ENCODE assay signal across 8 cellular contexts in genomic region chr17:46286764-46287221, GRCh38. TPM values are rescaled to one million over a fixed set of nuclear protein-coding genes. Genes with fewer than 3 reads are reported as not detected.
A peak's percentile ranks its signal among the peaks of the same experiment; 100 is the strongest.
DNase-seq lines count a peak whose midpoint lies in the region; ATAC-seq and TF ChIP-seq lines count a peak whose summit lies in the region.
"Not testable (repeated sequence)": the region's sequence is repeated elsewhere in the genome, so short reads cannot be mapped to it uniquely, and the experiment has no call there.

No MANE protein-coding gene starts in this region.

- H3K4me3 ChIP-seq in A673 (ENCODE audit: low read depth, low read length, poor library complexity, severe bottlenecking); Peyer's patch; kidney epithelial cell (ENCODE audit: low read depth, low read length); gastrocnemius medialis: not testable (repeated sequence)
- H3K4me3 ChIP-seq in dorsolateral prefrontal cortex, result peak overlapping the region in 3 of 59 donors; percentile 1 to 32 (median 5)

- BruUV-seq in A673 (replicated peaks; lab: Mats Ljungman, UMichigan), result TSS peak; percentile 11

- H3K4me3 Mint-ChIP-seq in activated CD4-positive, alpha-beta memory T cell treated with anti-CD3 and anti-CD28 coated beads for 36 hours, result not testable (repeated sequence)

- intact Hi-C loops in A673 (cut with micrococcal nuclease; ENCODE audit: unreplicated experiment); activated CD4-positive, alpha-beta memory T cell treated with anti-CD3 and anti-CD28 coated beads for 36 hours (cut with micrococcal nuclease); dorsolateral prefrontal cortex (cut with DNase I): not testable (repeated sequence)
- intact Hi-C loops in gastrocnemius medialis (cut with DNase I; ENCODE audit: low total_unique reads), result loop anchor here (10.0 kb wide), 1 partner anchor 282 kb away; no protein-coding TSS in a partner anchor

- H3K4me1 ChIP-seq in A673 (ENCODE audit: insufficient read depth, low read length, poor library complexity, severe bottlenecking); Peyer's patch; gastrocnemius medialis: not testable (repeated sequence)

- peak; percentile 87 to 90 for ATAC-seq in gastrocnemius medialis

- not testable (repeated sequence) for H3K27ac ChIP-seq in A673 (ENCODE audit: low read depth, low read length, poor library complexity, severe bottlenecking); Peyer's patch; gastrocnemius medialis
- peak overlapping the region in 8 of 59 donors; percentile 0 to 50 (median 7) for H3K27ac ChIP-seq in dorsolateral prefrontal cortex

- not testable (repeated sequence) for TF ChIP-seq POLR2A in Peyer's patch (IDR thresholded peaks at IDR 0.05); gastrocnemius medialis (IDR thresholded peaks at IDR 0.05)

- DNase-seq in A673 (ENCODE audit: low spot score) (peak; percentile 82), NCI-H1105 treated with DMSO at 0.1 percent for 48 hours (lab: John Stamatoyannopoulos, UW) (peak; percentile 86), Peyer's patch (peak in 2 of 3 donors; percentile 48 to 68), dorsolateral prefrontal cortex (peak in 3 of 10 donors; percentile 71 to 81 (median 75)), kidney epithelial cell (ENCODE audit: low read depth) (peak; percentile 34), gastrocnemius medialis (peak in 1 of 2 donors; percentile 24)
- DNase-seq in activated CD4-positive, alpha-beta memory T cell treated with anti-CD3 and anti-CD28 coated beads for 36 hours, result peak; percentile 65

- H3K4me1 Mint-ChIP-seq in activated CD4-positive, alpha-beta memory T cell treated with anti-CD3 and anti-CD28 coated beads for 36 hours (ENCODE audit: low read depth), result peaks cover 37% of the 10 kb centered on the region

- not testable (repeated sequence) for H3K27me3 ChIP-seq in A673 (replicated peaks; ENCODE audit: insufficient read depth, low read depth, low read length, poor library complexity); Peyer's patch; dorsolateral prefrontal cortex; kidney epithelial cell (ENCODE audit: control insufficient read depth, insufficient read depth, low read length); gastrocnemius medialis

- not testable (repeated sequence) for H3K27me3 Mint-ChIP-seq in activated CD4-positive, alpha-beta memory T cell treated with anti-CD3 and anti-CD28 coated beads for 36 hours

- H3K36me3 ChIP-seq in A673 (ENCODE audit: insufficient read depth, low read length, poor library complexity, severe bottlenecking); Peyer's patch; kidney epithelial cell (ENCODE audit: control insufficient read depth, insufficient read depth, low read length); gastrocnemius medialis: not testable (repeated sequence)

- not testable (repeated sequence) for H3K9me3 Mint-ChIP-seq in activated CD4-positive, alpha-beta memory T cell treated with anti-CD3 and anti-CD28 coated beads for 36 hours

- TF ChIP-seq CTCF in A673 (conservative IDR thresholded peaks at IDR 0.05; ENCODE audit: low read depth, low read length) (peak; percentile 74), GM12873 (IDR thresholded peaks at IDR 0.05; ENCODE audit: insufficient read depth, low read depth, low read length, missing control alignments) (peak; percentile 66), Peyer's patch (IDR thresholded peaks at IDR 0.05) (peak; percentile 70 to 94 (median 87)), dorsolateral prefrontal cortex (IDR thresholded peaks at IDR 0.05 in 54 of 56, conservative IDR thresholded peaks at IDR 0.05 in 2 of 56; ENCODE audit: low read depth in 1 of 56, partially characterized antibody in 56 of 56) (peak; percentile 65 to 99 (median 87)), kidney epithelial cell (IDR thresholded peaks at IDR 0.05; ENCODE audit: insufficient read depth, low read length, poor library complexity, severe bottlenecking) (peak; percentile 46), gastrocnemius medialis (IDR thresholded peaks at IDR 0.05 in 4 of 5, conservative IDR thresholded peaks at IDR 0.05 in 1 of 5) (peak; percentile 69 to 78 (median 70))

- POLR2A ChIA-PET in A673 (lab: Charles Lee; ENCODE audit: low non-redundant PET); activated CD4-positive, alpha-beta memory T cell treated with anti-CD3 and anti-CD28 coated beads for 36 hours (lab: Charles Lee): not testable (repeated sequence)

- not testable (repeated sequence) for H3K9me3 ChIP-seq in A673 (ENCODE audit: low read depth, low read length, poor library complexity, severe bottlenecking); Peyer's patch; gastrocnemius medialis

- not testable (repeated sequence) for H3K27ac Mint-ChIP-seq in activated CD4-positive, alpha-beta memory T cell treated with anti-CD3 and anti-CD28 coated beads for 36 hours

- H3K36me3 Mint-ChIP-seq in activated CD4-positive, alpha-beta memory T cell treated with anti-CD3 and anti-CD28 coated beads for 36 hours, result not testable (repeated sequence)

- CTCF ChIA-PET in A673 (lab: Charles Lee), result interaction anchor here (0.6 to 1.2 kb wide), 3 partner anchors 20 to 435 kb away, joined by 3 to 11 read pairs (median 3); no protein-coding TSS in a partner anchor
- CTCF ChIA-PET in activated CD4-positive, alpha-beta memory T cell treated with anti-CD3 and anti-CD28 coated beads for 36 hours (lab: Charles Lee), result interaction anchor here (0.6 to 2.1 kb wide), 17 partner anchors 9 to 705 kb away, joined by 3 to 7 read pairs (median 4); partner anchors contain the start of genes KANSL1 and STH

- in situ Hi-C loops in gastrocnemius medialis (cut with MboI; ENCODE audit: low sequenced_read_pairs in 4 of 4), result loop anchor here in 1 of 4 donors (25.0 kb wide), 1 partner anchor 699 kb away; no protein-coding TSS in a partner anchor

RNA-seq across cellular contexts. Expression of gene LRRC37A, which starts 8.1 kb away (rescaled TPM):
- 3.0 and 3.4 TPM in 2 replicates for total RNA-seq in A673 (2021)
- 10 to 100 TPM in 1 of 4 donors, 1 to 10 TPM in 3; 1.8 to 23.9 (median 3.2) TPM for total RNA-seq in Peyer's patch
- total RNA-seq in activated CD4-positive, alpha-beta memory T cell treated with anti-CD3 and anti-CD28 coated beads for 36 hours, result 1 to 10 TPM; 2.0 to 4.1 TPM
- total RNA-seq in dorsolateral prefrontal cortex, result 10 to 100 TPM in 44 of 120 experiments, 1 to 10 TPM in 76; 2.8 to 52.0 (median 7.4) TPM
- total RNA-seq in kidney epithelial cell, result 2.0 and 2.8 TPM in 2 replicates
- 1 to 10 TPM in 2 of 4 donors, under 1 TPM in 2; 0.29 to 3.7 (median 1.1) TPM for total RNA-seq in gastrocnemius medialis
